In genomic region chr2:64424421-64424987, GRCh38 we compare ENCODE assay signal across 1 cellular context.
TF ChIP-seq lines count a peak whose summit lies in the region.

No MANE protein-coding gene starts in this region.

TF ChIP-seq in HepG2, 621 proteins besides CTCF, POLR2A, EP300 and RAD21 (continued from another document):
- no peak for TF ChIP-seq STAT6 (CRISPR knock-in tag; IDR thresholded peaks at IDR 0.05; ENCODE audit: borderline replicate concordance)
- TF ChIP-seq, protein P1, sequence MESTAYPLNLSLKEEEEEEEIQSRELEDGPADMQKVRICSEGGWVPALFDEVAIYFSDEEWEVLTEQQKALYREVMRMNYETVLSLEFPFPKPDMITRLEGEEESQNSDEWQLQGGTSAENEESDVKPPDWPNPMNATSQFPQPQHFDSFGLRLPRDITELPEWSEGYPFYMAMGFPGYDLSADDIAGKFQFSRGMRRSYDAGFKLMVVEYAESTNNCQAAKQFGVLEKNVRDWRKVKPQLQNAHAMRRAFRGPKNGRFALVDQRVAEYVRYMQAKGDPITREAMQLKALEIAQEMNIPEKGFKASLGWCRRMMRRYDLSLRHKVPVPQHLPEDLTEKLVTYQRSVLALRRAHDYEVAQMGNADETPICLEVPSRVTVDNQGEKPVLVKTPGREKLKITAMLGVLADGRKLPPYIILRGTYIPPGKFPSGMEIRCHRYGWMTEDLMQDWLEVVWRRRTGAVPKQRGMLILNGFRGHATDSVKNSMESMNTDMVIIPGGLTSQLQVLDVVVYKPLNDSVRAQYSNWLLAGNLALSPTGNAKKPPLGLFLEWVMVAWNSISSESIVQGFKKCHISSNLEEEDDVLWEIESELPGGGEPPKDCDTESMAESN (CRISPR knock-in tag; conservative IDR thresholded peaks at IDR 0.05) = no peak
- TF ChIP-seq ZNF317 (CRISPR knock-in tag; IDR thresholded peaks at IDR 0.05) = no peak
- TF ChIP-seq NFKB2 (CRISPR knock-in tag; IDR thresholded peaks at IDR 0.05; ENCODE audit: borderline replicate concordance) = no peak
- TF ChIP-seq ZNF776 (CRISPR knock-in tag; IDR thresholded peaks at IDR 0.05) = no peak
- TF ChIP-seq ZNF850 (CRISPR knock-in tag; conservative IDR thresholded peaks at IDR 0.05) = no peak
- no peak for TF ChIP-seq SRSF1 (optimal IDR thresholded peaks at IDR 0.05; ENCODE audit: low read depth, low read length)
- no peak for TF ChIP-seq ZNF75D (CRISPR knock-in tag; IDR thresholded peaks at IDR 0.05; ENCODE audit: borderline replicate concordance)
- no peak for TF ChIP-seq ZNF230 (CRISPR knock-in tag; IDR thresholded peaks at IDR 0.05)
- no peak for TF ChIP-seq RFX3 (CRISPR knock-in tag; IDR thresholded peaks at IDR 0.05)
- no peak for TF ChIP-seq ZNF30 (CRISPR knock-in tag; IDR thresholded peaks at IDR 0.05)
